22 cellular contexts compared by ENCODE assay signal in genomic region chr10:88474884-88475844, GRCh38.
DNase-seq lines count a peak whose midpoint lies in the region; ATAC-seq and TF ChIP-seq lines count a peak whose summit lies in the region.
"Had no signal": no experiment of that assay in that cellular context is flagged by ENCODE, and none has a peak within 500 bp of the region (broad histone marks: within the 10 kb centered on the region; RNA-seq: fewer than 3 reads in every experiment).

No MANE protein-coding gene starts in this region.

- no peak overlapping the region for H2BK5ac ChIP-seq in mesendoderm (ENCODE audit: low read length)

- no peak for TF ChIP-seq POLR2A in gastrocnemius medialis (IDR thresholded peaks at IDR 0.05)

- H3K36me3 ChIP-seq in GM23338 (ENCODE audit: insufficient read depth) = no peaks in the 10 kb centered on the region
- no peaks in the 10 kb centered on the region for H3K36me3 ChIP-seq in gastrocnemius medialis
- no peaks in the 10 kb centered on the region for H3K36me3 ChIP-seq in mesendoderm (ENCODE audit: control insufficient read depth, insufficient read depth, low read length)
- H3K36me3 ChIP-seq: BE2C, WERI-Rb-1 had no signal

- POLR2A ChIA-PET in MCF 10A (lab: Yijun Ruan, JAX) = interaction anchor here (0.6 to 7.4 kb wide), 26 partner anchors 8 to 1661 kb away, joined by 3 to 52 read pairs (median 4); partner anchors contain the start of genes FAS, KLLN and PTEN

- H4K8ac ChIP-seq in mesendoderm (ENCODE audit: low read depth, low read length) = no peak overlapping the region

- H3K79me1 ChIP-seq in mesendoderm (ENCODE audit: low read length) = no peaks in the 10 kb centered on the region

- no peak overlapping the region for H3K4me3 Mint-ChIP-seq in GM23338
- peak overlapping the region; percentile 13 for H3K4me3 Mint-ChIP-seq in MCF 10A (ENCODE audit: unreplicated experiment)
- H3K4me3 Mint-ChIP-seq: activated CD4-positive, alpha-beta T cell treated with anti-CD3 and anti-CD28 coated beads, Interleukin-2, amount 10 ng/mL, durations not matched to agents 7 days and 5 days; activated CD8-positive, alpha-beta memory T cell treated with anti-CD3 and anti-CD28 coated beads, Interleukin-2, amount 10 ng/mL, durations not matched to agents 7 days and 5 days; natural killer cell treated with Interleukin-12 subunit alpha and Interleukin-12 subunit beta and Interleukin-15 and Interleukin-18, amount 100 ng/mL, for 72 hours; T-helper 2 cell treated with Interferon-gamma antibody and Interleukin-4, amounts not matched to agents 5 μg/mL and 100 μg/mL, for 36 hours had no signal

- DNase-seq in GM23338 (ENCODE audit: low spot score) (peak; percentile 13), MCF 10A (ENCODE audit: unreplicated experiment) (no peak), right cardiac atrium (peak in 1 of 3 donors; percentile 62), gastrocnemius medialis (peak; percentile 47 to 68), islet precursor cell (no peak), mesendoderm (no peak)
- DNase-seq: activated CD4-positive, alpha-beta T cell treated with anti-CD3 and anti-CD28 coated beads, Interleukin-2, amount 10 ng/mL, durations not matched to agents 7 days and 5 days; activated CD8-positive, alpha-beta memory T cell treated with anti-CD3 and anti-CD28 coated beads, Interleukin-2, amount 10 ng/mL, durations not matched to agents 7 days and 5 days; activated naive CD4-positive, alpha-beta T cell treated with anti-CD3 and anti-CD28 coated beads, Interleukin-2, amount 50 U/mL, for 16 hours; aorta; BE2C; effector CD8-positive, alpha-beta T cell; NCI-H187; NCI-H226; SK-N-SH had no signal

- H3K4me1 ChIP-seq in GM23338 (ENCODE audit: insufficient read depth) (peaks cover 21% of the 10 kb centered on the region), right cardiac atrium (ENCODE audit: control insufficient read depth, insufficient read depth, low read length) (no peaks in the 10 kb centered on the region), gastrocnemius medialis (peaks cover 22 to 43% of the 10 kb centered on the region in 2 donors), mesendoderm (ENCODE audit: control insufficient read depth, low read depth, low read length) (no peaks in the 10 kb centered on the region)

- in situ Hi-C loops in gastrocnemius medialis (cut with MboI; ENCODE audit: low sequenced_read_pairs in 4 of 4) = loop anchor here in 1 of 4 donors (5.0 kb wide), 1 partner anchor 58 kb away; no protein-coding TSS in a partner anchor

- no TSS peak for BruUV-seq in MCF 10A (replicated peaks; lab: Mats Ljungman, UMichigan)

- H3K4me3 ChIP-seq in GM23338 = no peak overlapping the region
- H3K4me3 ChIP-seq in right cardiac atrium (ENCODE audit: low read length) = no peak overlapping the region
- peak overlapping the region; percentile 6 to 31 (median 25) for H3K4me3 ChIP-seq in gastrocnemius medialis
- no peak overlapping the region for H3K4me3 ChIP-seq in mesendoderm (ENCODE audit: low read length)
- H3K4me3 ChIP-seq: A549 had no signal

- H2BK120ac ChIP-seq in mesendoderm (ENCODE audit: low read depth, low read length) = no peak overlapping the region

- TF ChIP-seq CTCF in GM23338 (conservative IDR thresholded peaks at IDR 0.05; ENCODE audit: low read depth in 2 of 2) = no peak
- no peak for TF ChIP-seq CTCF in MCF 10A (IDR thresholded peaks at IDR 0.05; ENCODE audit: unreplicated experiment)
- TF ChIP-seq CTCF in gastrocnemius medialis (IDR thresholded peaks at IDR 0.05 in 4 of 5, conservative IDR thresholded peaks at IDR 0.05 in 1 of 5) = no peak

- H3K27ac Mint-ChIP-seq in GM23338 = 0 out of 2 replicates have a peak overlapping the region, but pooled peaks have one; percentile 50
- peak overlapping the region; percentile 80 for H3K27ac Mint-ChIP-seq in MCF 10A (ENCODE audit: low read depth, unreplicated experiment)
- H3K27ac Mint-ChIP-seq: activated CD4-positive, alpha-beta T cell treated with anti-CD3 and anti-CD28 coated beads, Interleukin-2, amount 10 ng/mL, durations not matched to agents 7 days and 5 days; activated CD8-positive, alpha-beta memory T cell treated with anti-CD3 and anti-CD28 coated beads, Interleukin-2, amount 10 ng/mL, durations not matched to agents 7 days and 5 days; natural killer cell treated with Interleukin-12 subunit alpha and Interleukin-12 subunit beta and Interleukin-15 and Interleukin-18, amount 100 ng/mL, for 72 hours; T-helper 2 cell treated with Interferon-gamma antibody and Interleukin-4, amounts not matched to agents 5 μg/mL and 100 μg/mL, for 36 hours had no signal

- H3K4ac ChIP-seq in mesendoderm (ENCODE audit: low read depth, low read length) = no peak overlapping the region

- H3K9me3 Mint-ChIP-seq in GM23338 (peaks cover 10% of the 10 kb centered on the region; the same call in 2 of the 3 replicates), MCF 10A (ENCODE audit: unreplicated experiment) (no peaks in the 10 kb centered on the region)
- H3K9me3 Mint-ChIP-seq: activated CD4-positive, alpha-beta T cell treated with anti-CD3 and anti-CD28 coated beads, Interleukin-2, amount 10 ng/mL, durations not matched to agents 7 days and 5 days; natural killer cell treated with Interleukin-12 subunit alpha and Interleukin-12 subunit beta and Interleukin-15 and Interleukin-18, amount 100 ng/mL, for 72 hours; T-helper 2 cell treated with Interferon-gamma antibody and Interleukin-4, amounts not matched to agents 5 μg/mL and 100 μg/mL, for 36 hours had no signal

- no peaks in the 10 kb centered on the region for H4K20me1 ChIP-seq in GM23338 (replicated peaks; ENCODE audit: insufficient read depth)

- H3K36me3 Mint-ChIP-seq in GM23338 (ENCODE audit: low read depth) (peaks cover 9% of the 10 kb centered on the region; the same call in 2 of the 3 replicates), MCF 10A (ENCODE audit: insufficient read depth, unreplicated experiment) (no peaks in the 10 kb centered on the region)
- H3K36me3 Mint-ChIP-seq: activated CD8-positive, alpha-beta memory T cell treated with anti-CD3 and anti-CD28 coated beads, Interleukin-2, amount 10 ng/mL, durations not matched to agents 7 days and 5 days; natural killer cell treated with Interleukin-12 subunit alpha and Interleukin-12 subunit beta and Interleukin-15 and Interleukin-18, amount 100 ng/mL, for 72 hours had no signal

- H2AK5ac ChIP-seq in mesendoderm (ENCODE audit: low read length) = no peak overlapping the region

- H3K18ac ChIP-seq in mesendoderm (ENCODE audit: low read length) = no peak overlapping the region

- no peak overlapping the region for H4K5ac ChIP-seq in mesendoderm (ENCODE audit: low read length)

- H3K23ac ChIP-seq in mesendoderm (ENCODE audit: low read length) = no peak overlapping the region

- no peaks in the 10 kb centered on the region for H3K9me2 ChIP-seq in GM23338 (ENCODE audit: insufficient read depth)
- H3K9me2 ChIP-seq: SK-N-SH had no signal

- H3K9ac ChIP-seq in mesendoderm (ENCODE audit: low read length) = no peak overlapping the region
- H3K9ac ChIP-seq: parathyroid adenoma, SK-N-SH had no signal

- 44% methylated on average over 7 of the region's 7 CpGs for WGBS in right cardiac atrium
- no CpG with 5 or more reads among the region's 7 CpGs for WGBS in mesendoderm (ENCODE audit: extremely low coverage, insufficient coverage, low lambda C conversion rate)

- no peaks in the 10 kb centered on the region for H3F3A ChIP-seq in GM23338 (replicated peaks; ENCODE audit: low read depth)

- intact Hi-C loops in MCF 10A (cut with micrococcal nuclease) (loop anchor here (10.0 kb wide), 1 partner anchor 340 kb away; no protein-coding TSS in a partner anchor), right cardiac atrium (cut with DNase I) (no loop called here), gastrocnemius medialis (cut with DNase I; ENCODE audit: low total_unique reads) (loop anchor here (5.0 kb wide), 4 partner anchors 58 to 613 kb away; partner anchors contain the start of genes KLLN and PTEN)

- H3K4me1 Mint-ChIP-seq in GM23338 = peaks cover 21% of the 10 kb centered on the region
- H3K4me1 Mint-ChIP-seq in MCF 10A (ENCODE audit: insufficient read depth, unreplicated experiment) = peaks cover 39% of the 10 kb centered on the region
- H3K4me1 Mint-ChIP-seq: activated CD4-positive, alpha-beta T cell treated with anti-CD3 and anti-CD28 coated beads, Interleukin-2, amount 10 ng/mL, durations not matched to agents 7 days and 5 days; activated CD8-positive, alpha-beta memory T cell treated with anti-CD3 and anti-CD28 coated beads, Interleukin-2, amount 10 ng/mL, durations not matched to agents 7 days and 5 days had no signal

- H2BK15ac ChIP-seq in mesendoderm (replicated peaks; ENCODE audit: low read depth) = no peak overlapping the region

- H3K56ac ChIP-seq in mesendoderm (ENCODE audit: low read length) = no peak overlapping the region

- H3K27ac ChIP-seq in GM23338 (ENCODE audit: low read depth) = no peak overlapping the region
- peak overlapping the region; percentile 79 for H3K27ac ChIP-seq in right cardiac atrium (ENCODE audit: low read length)
- H3K27ac ChIP-seq in gastrocnemius medialis = peak overlapping the region; percentile 80 to 88 (median 83)
- no peak overlapping the region for H3K27ac ChIP-seq in mesendoderm (ENCODE audit: low read depth, low read length)
- H3K27ac ChIP-seq: A549, parathyroid adenoma, WERI-Rb-1 had no signal

- no peaks in the 10 kb centered on the region for H3K79me2 ChIP-seq in GM23338 (replicated peaks; ENCODE audit: insufficient read depth)
- no peaks in the 10 kb centered on the region for H3K79me2 ChIP-seq in mesendoderm (ENCODE audit: control insufficient read depth, insufficient read depth, low read length)
- H3K79me2 ChIP-seq: parathyroid adenoma had no signal

- H3K27me3 ChIP-seq in GM23338 (ENCODE audit: insufficient read depth) = no peaks in the 10 kb centered on the region
- no peaks in the 10 kb centered on the region for H3K27me3 ChIP-seq in right cardiac atrium (ENCODE audit: control insufficient read depth, insufficient read depth)
- no peaks in the 10 kb centered on the region for H3K27me3 ChIP-seq in gastrocnemius medialis
- no peaks in the 10 kb centered on the region for H3K27me3 ChIP-seq in mesendoderm (ENCODE audit: insufficient read depth, low read length, poor library complexity)
- H3K27me3 ChIP-seq: BE2C had no signal

- H3K4me2 ChIP-seq in GM23338 (peak overlapping the region; percentile 27), mesendoderm (ENCODE audit: low read length) (no peak overlapping the region)
- H3K4me2 ChIP-seq: A549, SK-N-SH had no signal

- ATAC-seq in GM23338 (peak; percentile 64), right cardiac atrium (peak; percentile 68 to 80), gastrocnemius medialis (peak; percentile 64 to 67), HG03097 (IDR thresholded peaks at IDR 0.05; ENCODE audit: low FRiP score, unreplicated experiment) (no peak), GM18517 (IDR thresholded peaks at IDR 0.05; ENCODE audit: unreplicated experiment) (no peak)
- ATAC-seq: A549; activated CD8-positive, alpha-beta memory T cell treated with anti-CD3 and anti-CD28 coated beads, Interleukin-2, amount 10 ng/mL, durations not matched to agents 7 days and 5 days; natural killer cell treated with Interleukin-12 subunit alpha and Interleukin-12 subunit beta and Interleukin-15 and Interleukin-18, amount 100 ng/mL, for 72 hours had no signal

- no peaks in the 10 kb centered on the region for H3K9me3 ChIP-seq in right cardiac atrium (ENCODE audit: control insufficient read depth, low read length)
- H3K9me3 ChIP-seq in gastrocnemius medialis = no peaks in the 10 kb centered on the region
- H3K9me3 ChIP-seq: A549, BE2C, SK-N-SH had no signal

- no peak overlapping the region for H2AFZ ChIP-seq in GM23338
- H2AFZ ChIP-seq: parathyroid adenoma had no signal

- H3K27me3 Mint-ChIP-seq in GM23338 (ENCODE audit: insufficient read depth, low read depth, poor library complexity) (peaks cover 2% of the 10 kb centered on the region), MCF 10A (ENCODE audit: insufficient read depth, unreplicated experiment) (no peaks in the 10 kb centered on the region)
- H3K27me3 Mint-ChIP-seq: activated CD4-positive, alpha-beta T cell treated with anti-CD3 and anti-CD28 coated beads, Interleukin-2, amount 10 ng/mL, durations not matched to agents 7 days and 5 days; activated CD8-positive, alpha-beta memory T cell treated with anti-CD3 and anti-CD28 coated beads, Interleukin-2, amount 10 ng/mL, durations not matched to agents 7 days and 5 days; natural killer cell treated with Interleukin-12 subunit alpha and Interleukin-12 subunit beta and Interleukin-15 and Interleukin-18, amount 100 ng/mL, for 72 hours had no signal

- CTCF ChIA-PET in MCF 10A (lab: Yijun Ruan, JAX) = interaction anchor here (0.6 to 1.1 kb wide), 4 partner anchors 39 to 595 kb away, joined by 3 to 6 read pairs (median 3); no protein-coding TSS in a partner anchor

Comparison
In these comparisons a context has a peak if more than half of its experiments do, and no peak if none do; other contexts are left out.
1. ATAC-seq: peak in GM23338 (single experiment), right cardiac atrium (2 of 2) and gastrocnemius medialis (2 of 2); none in HG03097 (single experiment) and GM18517 (single experiment).
2. DNase-seq: peak in GM23338 (single experiment) and gastrocnemius medialis (2 of 2); none in MCF 10A (single experiment), islet precursor cell (single experiment) and mesendoderm (single experiment).
3. H3K27ac ChIP-seq: peak in right cardiac atrium (single experiment) and gastrocnemius medialis (4 of 4); none in GM23338 (single experiment) and mesendoderm (single experiment).
4. H3K4me3 ChIP-seq: peak in gastrocnemius medialis (4 of 4); none in GM23338 (single experiment), right cardiac atrium (single experiment) and mesendoderm (single experiment).
5. intact Hi-C loops: an anchor here in MCF 10A (10.0 kb wide) and gastrocnemius medialis (5.0 kb wide); none called in right cardiac atrium.